ENCODE assay signal across 11 cellular contexts in the genomic region with DNA sequence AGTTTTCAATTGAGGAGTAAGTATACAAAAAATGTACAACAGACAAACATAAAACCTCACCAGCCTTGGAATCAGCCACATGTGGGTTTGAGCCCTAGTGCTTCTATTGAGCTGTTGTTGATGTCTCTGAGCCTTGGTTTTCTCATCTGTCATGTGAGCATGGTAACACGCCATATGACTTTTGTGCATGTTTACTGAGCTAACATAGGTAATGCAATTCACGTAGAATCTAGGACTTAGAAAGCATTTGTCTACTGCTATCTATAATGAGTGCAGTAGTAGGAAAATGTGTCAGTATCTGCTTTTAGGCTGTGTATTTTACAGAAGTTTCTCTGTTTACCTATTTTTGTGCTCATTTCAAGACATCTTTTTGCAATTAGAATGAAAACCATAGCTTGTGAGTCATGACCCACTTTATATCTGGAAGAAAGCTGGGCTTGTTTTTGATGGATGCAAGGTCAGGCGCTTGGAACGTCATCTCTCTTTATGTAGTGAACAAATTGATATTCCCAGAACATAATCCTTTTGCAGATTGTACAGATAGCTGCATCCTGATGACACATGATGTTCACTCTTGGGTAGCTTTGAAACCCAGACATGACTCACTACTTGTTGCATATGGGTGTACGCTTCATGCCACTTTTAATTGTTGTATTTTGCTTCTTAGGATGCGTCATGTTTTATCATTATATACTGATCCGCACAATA.
DNase-seq lines count a peak whose midpoint lies in the region; ATAC-seq, FAIRE-seq and TF ChIP-seq lines count a peak whose summit lies in the region.
"Had no signal": no experiment of that assay in that cellular context is flagged by ENCODE, and none has a peak within 500 bp of the region (broad histone marks: within the 10 kb centered on the region; RNA-seq: fewer than 3 reads in every experiment).

No MANE protein-coding gene starts in this region.

- no peak overlapping the region for H3K4me2 ChIP-seq in endothelial cell of umbilical vein (ENCODE audit: insufficient read depth, low read length)
- H3K4me2 ChIP-seq: neural progenitor cell had no signal

- peaks cover 4% of the 10 kb centered on the region for H3K4me1 ChIP-seq in endothelial cell of umbilical vein (ENCODE audit: control insufficient read depth, extremely low read depth, insufficient read depth, low read length)
- peaks cover 75 to 85% (median 76%) of the 10 kb centered on the region in 3 donors for H3K4me1 ChIP-seq in skeletal muscle tissue (ENCODE audit: control insufficient read depth in 3 of 3, insufficient read depth in 3 of 3, low read length in 3 of 3)
- H3K4me1 ChIP-seq: neural progenitor cell had no signal

- dilution Hi-C loops in endothelial cell of umbilical vein (cut with MboI; ENCODE audit: extremely low pct_ligation_motif_present, low sequenced_read_pairs), result no loop called here

- no peaks in the 10 kb centered on the region for H4K20me1 ChIP-seq in endothelial cell of umbilical vein (replicated peaks; ENCODE audit: control insufficient read depth, extremely low read depth, insufficient read depth, low read length)

- H3K9me3 ChIP-seq in endothelial cell of umbilical vein (replicated peaks; ENCODE audit: control insufficient read depth, insufficient read depth, low read length) (no peaks in the 10 kb centered on the region), skeletal muscle tissue (ENCODE audit: control insufficient read depth in 3 of 3, low read length in 3 of 3) (no peaks in the 10 kb centered on the region)

- no peaks in the 10 kb centered on the region for H3K79me2 ChIP-seq in endothelial cell of umbilical vein (ENCODE audit: control insufficient read depth, insufficient read depth, low read length)

- no TSS peak for BruUV-seq in endothelial cell of umbilical vein (replicated peaks; lab: Mats Ljungman, UMichigan)

- peak; percentile 91 for DNase-seq in Daoy (ENCODE audit: low read depth)
- peak; percentile 33 for DNase-seq in RKO (ENCODE audit: low spot score)
- DNase-seq in endothelial cell of umbilical vein (ENCODE audit: low read depth, low spot score), result no peak
- no peak for DNase-seq in ACHN
- DNase-seq in 8988T, result no peak
- DNase-seq: activated CD4-positive, alpha-beta T cell treated with anti-CD3 and anti-CD28 coated beads for 48 hours had no signal

- POLR2A ChIA-PET in endothelial cell of umbilical vein (lab: Charles Lee), result no interaction called here

- FAIRE-seq in endothelial cell of umbilical vein (lab: Jason Lieb, UNC), result no peak

- H3K4me3 ChIP-seq in endothelial cell of umbilical vein (replicated peaks in 1 of 3; ENCODE audit: insufficient read depth in 1 of 3, low read depth in 1 of 3, low read length in 3 of 3) (no peak overlapping the region), skeletal muscle tissue (ENCODE audit: low read length in 3 of 3) (no peak overlapping the region)
- H3K4me3 ChIP-seq: neural progenitor cell had no signal

- H3K27me3 ChIP-seq in endothelial cell of umbilical vein (ENCODE audit: control insufficient read depth in 2 of 2, insufficient read depth in 2 of 2, low read length in 2 of 2) (no peaks in the 10 kb centered on the region), skeletal muscle tissue (ENCODE audit: control insufficient read depth in 3 of 3, insufficient read depth in 3 of 3, low read length in 3 of 3) (no peaks in the 10 kb centered on the region)
- H3K27me3 ChIP-seq: neural progenitor cell had no signal

- H3K9me1 ChIP-seq in endothelial cell of umbilical vein (replicated peaks; ENCODE audit: control insufficient read depth, extremely low read depth, insufficient read depth, low read length), result no peaks in the 10 kb centered on the region

- H3K27ac ChIP-seq in endothelial cell of umbilical vein (ENCODE audit: insufficient read depth, low read depth, low read length), result no peak overlapping the region
- peak overlapping the region; percentile 46 for H3K27ac ChIP-seq in skeletal muscle tissue (ENCODE audit: low read depth, low read length)
- H3K27ac ChIP-seq: neural progenitor cell had no signal

- no peak for TF ChIP-seq POLR2A in endothelial cell of umbilical vein (IDR thresholded peaks at IDR 0.05; ENCODE audit: low read depth, low read length)

- no peak for TF ChIP-seq CTCF in endothelial cell of umbilical vein (IDR thresholded peaks at IDR 0.05; ENCODE audit: extremely low read depth in 1 of 2, insufficient read depth in 1 of 2, low read depth in 1 of 2, low read length in 2 of 2)

- in situ Hi-C loops in ACHN (cut with HindIII; ENCODE audit: low pct_ligation_motif_present, low pct_unique_long_range_greater_than_20kb, low sequenced_read_pairs), result no loop called here

- ATAC-seq in GM19324 (IDR thresholded peaks at IDR 0.05; ENCODE audit: low FRiP score, unreplicated experiment) (no peak), GM18858 (IDR thresholded peaks at IDR 0.05; ENCODE audit: unreplicated experiment) (no peak)
- ATAC-seq: Panc1 had no signal

- intact Hi-C loops in endothelial cell of umbilical vein (cut with micrococcal nuclease), result no loop called here

- H2AFZ ChIP-seq in endothelial cell of umbilical vein (ENCODE audit: low read depth, low read length), result no peak overlapping the region
- H2AFZ ChIP-seq: neural progenitor cell had no signal

- H3K36me3 ChIP-seq in endothelial cell of umbilical vein (ENCODE audit: control insufficient read depth in 2 of 2, extremely low read depth in 1 of 2, insufficient read depth in 2 of 2, low read length in 2 of 2) (no peaks in the 10 kb centered on the region), skeletal muscle tissue (ENCODE audit: control insufficient read depth in 3 of 3, insufficient read depth in 3 of 3, low read length in 3 of 3) (no peaks in the 10 kb centered on the region)
- H3K36me3 ChIP-seq: neural progenitor cell had no signal

- CTCF ChIA-PET in endothelial cell of umbilical vein (lab: Charles Lee), result interaction anchor here (1.0 to 2.4 kb wide), 3 partner anchors 18 to 95 kb away, joined by 4 to 10 read pairs (median 5); no protein-coding TSS in a partner anchor

- H3K9ac ChIP-seq in endothelial cell of umbilical vein (replicated peaks; ENCODE audit: extremely low read depth, insufficient read depth, low read length), result no peak overlapping the region
- H3K9ac ChIP-seq in skeletal muscle tissue (ENCODE audit: low read depth in 1 of 3, low read length in 3 of 3), result no peak overlapping the region
- H3K9ac ChIP-seq: neural progenitor cell had no signal

TF ChIP-seq in endothelial cell of umbilical vein, 7 proteins besides CTCF, POLR2A, EP300 and RAD21:
- peak; percentile 49 for TF ChIP-seq JUN (IDR thresholded peaks at IDR 0.05; ENCODE audit: borderline replicate concordance, insufficient read depth, insufficient read length, low read depth)
- TF ChIP-seq GATA2 (IDR thresholded peaks at IDR 0.05; ENCODE audit: insufficient read depth, insufficient read length, low read depth, low read length), result no peak
- no peak for TF ChIP-seq FOS (IDR thresholded peaks at IDR 0.05; ENCODE audit: borderline replicate concordance, insufficient read depth, low read length)
- no peak for TF ChIP-seq MAX (IDR thresholded peaks at IDR 0.05; ENCODE audit: insufficient read depth, insufficient read length)
- TF ChIP-seq MYC (IDR thresholded peaks at IDR 0.05; ENCODE audit: low read depth, low read length), result no peak
TF ChIP-seq in endothelial cell of umbilical vein: peak in this region for 1.

Comparison
In these comparisons a context has a peak if more than half of its experiments do, and no peak if none do; other contexts are left out.
1. DNase-seq: peak in Daoy (single experiment) and RKO (single experiment); none in endothelial cell of umbilical vein (single experiment), ACHN (single experiment) and 8988T (single experiment).